ENCODE assay signal across 9 cellular contexts in the genomic region with DNA sequence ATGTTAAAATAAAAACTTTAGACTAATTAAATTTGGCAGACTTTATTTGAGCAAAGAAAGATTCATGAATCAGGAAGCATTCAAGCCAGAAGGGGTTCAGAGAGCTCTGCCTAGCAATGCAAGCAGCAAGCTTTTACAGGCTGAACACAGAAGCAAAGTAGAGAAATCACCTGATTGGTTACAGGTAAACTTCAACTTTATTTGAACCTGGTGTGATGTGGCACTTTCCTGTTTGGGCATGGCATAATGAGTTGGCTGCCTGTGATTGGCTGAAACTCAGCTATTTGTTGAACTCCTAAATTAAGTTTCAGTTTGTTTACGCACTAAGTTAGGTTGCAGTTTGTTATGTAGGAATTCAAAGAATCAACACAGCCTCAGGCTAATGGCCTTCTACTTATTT.
DNase-seq lines count a peak whose midpoint lies in the region; ATAC-seq and TF ChIP-seq lines count a peak whose summit lies in the region.
"Had no signal": no experiment of that assay in that cellular context is flagged by ENCODE, and none has a peak within 500 bp of the region (broad histone marks: within the 10 kb centered on the region; RNA-seq: fewer than 3 reads in every experiment).

No MANE protein-coding gene starts in this region.

- no peak for TF ChIP-seq CTCF in left lung (IDR thresholded peaks at IDR 0.05)

- POLR2A ChIA-PET in activated CD4-positive, alpha-beta memory T cell treated with anti-CD3 and anti-CD28 coated beads for 36 hours (lab: Charles Lee): interaction anchor here (0.5 to 3.1 kb wide), 5 partner anchors 33 to 182 kb away, joined by 3 to 20 read pairs (median 9); a partner anchor contains a TSS

- CTCF ChIA-PET in activated CD4-positive, alpha-beta memory T cell treated with anti-CD3 and anti-CD28 coated beads for 36 hours (lab: Charles Lee): interaction anchor here (0.6 to 1.8 kb wide), 5 partner anchors 9 to 270 kb away, joined by 3 to 7 read pairs (median 3); a partner anchor contains a TSS

- H3K4me3 Mint-ChIP-seq in activated CD4-positive, alpha-beta memory T cell treated with anti-CD3 and anti-CD28 coated beads for 36 hours: no peak overlapping the region

- intact Hi-C loops in activated CD4-positive, alpha-beta memory T cell treated with anti-CD3 and anti-CD28 coated beads for 36 hours (cut with micrococcal nuclease): loop anchor here (1.0 to 5.0 kb wide), 3 partner anchors 28 to 242 kb away; no protein-coding TSS in a partner anchor
- intact Hi-C loops in left lung (cut with DNase I): no loop called here

- no peaks in the 10 kb centered on the region for H3K27me3 Mint-ChIP-seq in activated CD4-positive, alpha-beta memory T cell treated with anti-CD3 and anti-CD28 coated beads for 36 hours

- peaks cover 5% of the 10 kb centered on the region for H3K9me3 Mint-ChIP-seq in activated CD4-positive, alpha-beta memory T cell treated with anti-CD3 and anti-CD28 coated beads for 36 hours

- H4K20me1 ChIP-seq in Karpas-422 (ENCODE audit: insufficient read depth, low read depth, low read length): no peaks in the 10 kb centered on the region

- DNase-seq in activated CD4-positive, alpha-beta memory T cell treated with anti-CD3 and anti-CD28 coated beads for 36 hours: peak; percentile 63
- DNase-seq in left lung (no peak), NCI-H82 (lab: John Stamatoyannopoulos, UW) (no peak), Karpas-422 (no peak), mesenteric fat pad (ENCODE audit: low spot score) (no peak), hypothalamus (lab: John Stamatoyannopoulos, UW) (no peak)
- DNase-seq: cerebellar nuclear complex had no signal

- H3K4me2 ChIP-seq in Karpas-422 (ENCODE audit: low read depth, low read length, poor library complexity, severe bottlenecking): no peak overlapping the region

- no peaks in the 10 kb centered on the region for H3K27me3 ChIP-seq in left lung
- H3K27me3 ChIP-seq in Karpas-422 (ENCODE audit: low read length): no peaks in the 10 kb centered on the region

- no peak overlapping the region for H2AFZ ChIP-seq in Karpas-422 (ENCODE audit: low read length)

- peaks cover 46% of the 10 kb centered on the region for H3K4me1 Mint-ChIP-seq in activated CD4-positive, alpha-beta memory T cell treated with anti-CD3 and anti-CD28 coated beads for 36 hours (ENCODE audit: low read depth)

- ATAC-seq in GM18498 (IDR thresholded peaks at IDR 0.05; ENCODE audit: unreplicated experiment) (peak; percentile 55), HG02973 (IDR thresholded peaks at IDR 0.05; ENCODE audit: unreplicated experiment) (peak; percentile 62), left lung (peak; percentile 61)

- H3K36me3 ChIP-seq in left lung (no peaks in the 10 kb centered on the region), Karpas-422 (ENCODE audit: insufficient read depth, low read length) (no peaks in the 10 kb centered on the region)

- H3K9me3 ChIP-seq in left lung (peaks cover 0 to 5% of the 10 kb centered on the region in 2 donors), Karpas-422 (ENCODE audit: low read length) (no peaks in the 10 kb centered on the region)

- H3K9ac ChIP-seq in Karpas-422 (ENCODE audit: low read length): no peak overlapping the region

- H3K27ac Mint-ChIP-seq in activated CD4-positive, alpha-beta memory T cell treated with anti-CD3 and anti-CD28 coated beads for 36 hours: no peak overlapping the region

- no peak overlapping the region for H3K4me3 ChIP-seq in left lung
- H3K4me3 ChIP-seq in Karpas-422 (ENCODE audit: low read length): no peak overlapping the region

- H3K36me3 Mint-ChIP-seq in activated CD4-positive, alpha-beta memory T cell treated with anti-CD3 and anti-CD28 coated beads for 36 hours: no peaks in the 10 kb centered on the region

- H3K79me2 ChIP-seq in Karpas-422 (ENCODE audit: low read length): no peaks in the 10 kb centered on the region

- H3K4me1 ChIP-seq in left lung: peaks cover 14 to 36% of the 10 kb centered on the region in 2 donors
- H3K4me1 ChIP-seq in Karpas-422 (ENCODE audit: low read length): no peaks in the 10 kb centered on the region

- H3K27ac ChIP-seq in left lung: no peak overlapping the region
- no peak overlapping the region for H3K27ac ChIP-seq in Karpas-422 (ENCODE audit: low read length)

- no peaks in the 10 kb centered on the region for H3K9me2 ChIP-seq in Karpas-422 (replicated peaks; ENCODE audit: insufficient read depth, low read length)
